8 cellular contexts compared by ENCODE assay signal in the genomic region with DNA sequence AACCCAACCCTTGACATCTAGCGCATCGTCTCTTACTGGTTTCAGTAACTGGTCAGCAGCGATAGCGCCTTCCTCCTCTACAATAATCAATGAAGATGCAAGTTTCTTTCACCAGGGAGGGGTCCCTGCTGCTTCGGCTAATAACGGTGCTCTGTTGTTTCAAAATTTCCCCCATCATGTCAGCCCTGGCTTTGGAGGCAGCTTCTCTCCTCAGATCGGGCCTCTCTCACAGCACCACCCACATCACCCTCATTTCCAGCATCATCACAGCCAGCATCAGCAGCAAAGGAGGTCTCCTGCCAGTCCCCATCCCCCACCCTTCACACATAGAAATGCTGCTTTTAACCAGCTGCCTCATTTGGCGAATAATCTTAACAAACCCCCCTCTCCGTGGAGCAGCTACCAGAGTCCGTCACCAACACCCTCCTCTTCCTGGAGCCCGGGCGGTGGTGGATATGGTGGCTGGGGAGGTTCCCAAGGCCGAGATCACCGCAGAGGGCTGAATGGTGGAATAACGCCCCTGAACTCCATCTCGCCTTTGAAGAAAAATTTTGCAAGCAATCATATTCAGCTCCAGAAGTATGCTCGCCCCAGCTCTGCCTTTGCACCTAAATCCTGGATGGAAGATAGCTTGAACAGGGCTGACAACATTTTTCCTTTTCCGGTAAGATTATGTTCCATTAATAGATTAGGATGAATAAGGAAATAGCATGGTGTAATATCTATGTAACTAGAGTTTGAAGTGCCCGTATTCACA. TPM values are rescaled to one million over a fixed set of nuclear protein-coding genes. Genes with fewer than 3 reads are reported as not detected.
DNase-seq lines count a peak whose midpoint lies in the region; ATAC-seq lines count a peak whose summit lies in the region.

No MANE protein-coding gene starts in this region.

- H3K4me1 ChIP-seq in mucosa of stomach (ENCODE audit: control insufficient read depth, insufficient read depth, low read length), result peaks cover 44% of the 10 kb centered on the region

- peak overlapping the region; percentile 40 for H3K9ac ChIP-seq in mucosa of stomach (ENCODE audit: low read length)

- ATAC-seq in HG02623 (IDR thresholded peaks at IDR 0.05; ENCODE audit: unreplicated experiment) (no peak), GM19023 (IDR thresholded peaks at IDR 0.05; ENCODE audit: unreplicated experiment) (no peak)

- H3K9me3 ChIP-seq in mucosa of stomach (ENCODE audit: control insufficient read depth, low read length), result no peaks in the 10 kb centered on the region

- no peaks in the 10 kb centered on the region for H3K27me3 ChIP-seq in mucosa of stomach (ENCODE audit: control insufficient read depth, insufficient read depth, low read length)

- H3K4me3 ChIP-seq in mucosa of stomach (ENCODE audit: low read length), result peak overlapping the region; percentile 77

- peak; percentile 18 for DNase-seq in NCI-H510A treated with DMSO at 0.1 percent for 48 hours (lab: John Stamatoyannopoulos, UW)
- no peak for DNase-seq in NCI-H510A (lab: John Stamatoyannopoulos, UW)
- DNase-seq in RPMI7951 (ENCODE audit: low read depth), result peak; percentile 31
- peak; percentile 55 for DNase-seq in ecto neural progenitor cell (ENCODE audit: low spot score)
- no peak for DNase-seq in NK-92 treated with Interleukin-12 subunit alpha and Interleukin-12 subunit beta, amount 100 ng/mL, for 24 hours (lab: John Stamatoyannopoulos, UW)

- H3K36me3 ChIP-seq in mucosa of stomach (ENCODE audit: control insufficient read depth, insufficient read depth, low read length), result no peaks in the 10 kb centered on the region

RNA-seq across cellular contexts. Expression of a gene that starts 2.2 kb away (rescaled TPM):
- total RNA-seq in RPMI7951 (2014; rRNA removed; shearing (Covaris generic)), result 11.2 and 12.5 TPM in 2 replicates

Comparison
In these comparisons a context has a peak if more than half of its experiments do, and no peak if none do; other contexts are left out.
1. DNase-seq: peak in NCI-H510A treated with DMSO at 0.1 percent for 48 hours (single experiment), RPMI7951 (single experiment) and ecto neural progenitor cell (single experiment); none in NCI-H510A (single experiment) and NK-92 treated with Interleukin-12 subunit alpha and Interleukin-12 subunit beta, amount 100 ng/mL, for 24 hours (single experiment).